ENCODE assay signal across 14 cellular contexts in the genomic region with DNA sequence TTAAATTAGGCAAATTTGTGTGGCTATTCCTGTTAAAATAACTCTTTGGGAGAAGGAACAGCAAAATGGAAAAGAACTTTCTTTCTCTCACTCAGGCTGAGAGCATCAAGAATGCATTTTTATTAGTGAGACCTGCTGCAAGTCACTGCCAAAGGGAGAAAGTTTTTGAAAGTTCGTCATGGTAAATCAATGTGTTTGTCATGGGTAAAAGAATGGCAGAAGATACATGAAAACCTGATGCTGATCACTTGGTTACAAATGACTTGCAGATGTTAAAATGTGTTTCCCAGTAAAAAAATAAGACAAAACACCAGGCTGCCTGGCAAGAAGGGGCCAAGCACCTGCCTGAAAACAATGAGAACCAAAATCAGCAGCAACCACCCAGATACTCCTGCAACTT.
"Had no signal": no experiment of that assay in that cellular context is flagged by ENCODE, and none has a peak within 500 bp of the region (broad histone marks: within the 10 kb centered on the region; RNA-seq: fewer than 3 reads in every experiment).

No MANE protein-coding gene starts in this region.

- H3K36me3 ChIP-seq: gastrocnemius medialis, left lung, prostate gland, right lobe of liver, tibial nerve, vagina had no signal

- H3K9me3 ChIP-seq: gastrocnemius medialis, left lung, prostate gland, right lobe of liver, tibial nerve, vagina had no signal

- DNase-seq: activated naive CD4-positive, alpha-beta T cell treated with anti-CD3 and anti-CD28 coated beads, Interleukin-2, amount 50 U/mL, for 16 hours; activated T-cell treated with anti-CD3 and anti-CD28 coated beads, Interleukin-2, amount 50 U/mL, for 1 hour; effector memory CD4-positive, alpha-beta T cell; erythroblast; gastrocnemius medialis; islet precursor cell; left lung; right lobe of liver; stimulated activated CD4-positive, alpha-beta T cell treated with anti-CD3 and anti-CD28 coated beads, Interleukin-1b, Interleukin-23, amount 100 ng/mL, for 48 hours had no signal

- ATAC-seq: gastrocnemius medialis; left lung; natural killer cell treated with Interleukin-12 subunit alpha and Interleukin-12 subunit beta and Interleukin-15 and Interleukin-18, amount 100 ng/mL, for 72 hours; right lobe of liver; stimulated activated memory B cell treated with anti-CD40 and anti-IgM and Interleukin-4, amounts not matched to agents 10 μg/mL and 1 μg/mL and 100 μg/mL, for 72 hours had no signal

- H3K27me3 ChIP-seq: gastrocnemius medialis, left lung, right lobe of liver, tibial nerve, vagina had no signal

- H3K27ac ChIP-seq: gastrocnemius medialis, left lung, prostate gland, right lobe of liver, tibial nerve, vagina had no signal

- H3K4me1 ChIP-seq: left lung, prostate gland, right lobe of liver, tibial nerve, vagina had no signal

- H3K4me3 ChIP-seq: gastrocnemius medialis, left lung, prostate gland, right lobe of liver, tibial nerve, vagina had no signal
